10 cellular contexts compared by ENCODE assay signal in the genomic region with DNA sequence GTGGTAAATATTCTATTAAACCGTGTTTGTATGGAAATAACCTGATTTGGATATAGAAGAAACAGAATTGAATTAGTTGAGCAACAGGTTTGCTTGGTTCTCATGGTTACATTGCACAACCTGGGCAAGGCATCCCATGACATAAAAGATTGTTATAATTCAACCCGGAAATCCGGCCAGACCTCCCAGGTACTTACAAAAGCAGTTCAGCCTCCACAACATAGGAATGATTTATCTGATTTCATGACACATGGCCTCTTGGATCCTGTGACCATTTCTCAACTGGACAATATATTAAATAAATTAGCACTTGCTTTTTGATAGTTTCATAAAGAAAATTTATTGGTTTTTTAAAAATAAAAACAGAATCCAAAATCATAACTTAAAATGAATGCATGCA. TPM values are rescaled to one million over a fixed set of nuclear protein-coding genes. Genes with fewer than 3 reads are reported as not detected.
DNase-seq lines count a peak whose midpoint lies in the region; ATAC-seq and TF ChIP-seq lines count a peak whose summit lies in the region.
"Had no signal": no experiment of that assay in that cellular context is flagged by ENCODE, and none has a peak within 500 bp of the region (broad histone marks: within the 10 kb centered on the region; RNA-seq: fewer than 3 reads in every experiment).

No MANE protein-coding gene starts in this region.

- no CpG with 5 or more reads among the region's 3 CpGs for WGBS in IMR-90 (ENCODE audit: extremely low coverage in 2 of 2, insufficient read length in 1 of 2), 2 experiments
- WGBS in smooth muscle cell (ENCODE audit: low lambda C conversion rate): 80% methylated on average over 3 of the region's 3 CpGs

- H3K36me3 ChIP-seq in IMR-90 (ENCODE audit: control insufficient read depth, insufficient read depth, low read length) (no peaks in the 10 kb centered on the region), smooth muscle cell (ENCODE audit: low read depth) (no peaks in the 10 kb centered on the region)

- H4K91ac ChIP-seq in IMR-90 (ENCODE audit: insufficient read depth, low read depth, low read length): no peak overlapping the region

- H3K4me3 Mint-ChIP-seq in activated CD4-positive, alpha-beta memory T cell treated with anti-CD3 and anti-CD28 coated beads for 36 hours: no peak overlapping the region

- 0 out of 2 replicates have a peak, but pooled peaks cover 2% of the 10 kb centered on the region for H3K4me1 ChIP-seq in IMR-90 (ENCODE audit: control insufficient read depth, insufficient read depth, low read length)
- H3K4me1 ChIP-seq in smooth muscle cell (ENCODE audit: low read depth): no peaks in the 10 kb centered on the region
- H3K4me1 ChIP-seq: psoas muscle had no signal

- H3K4me1 Mint-ChIP-seq in activated CD4-positive, alpha-beta memory T cell treated with anti-CD3 and anti-CD28 coated beads for 36 hours (ENCODE audit: low read depth): peaks cover 4% of the 10 kb centered on the region

- intact Hi-C loops in IMR-90 (cut with micrococcal nuclease): no loop called here
- intact Hi-C loops in activated CD4-positive, alpha-beta memory T cell treated with anti-CD3 and anti-CD28 coated beads for 36 hours (cut with micrococcal nuclease): no loop called here

- H3F3A ChIP-seq in smooth muscle cell (ENCODE audit: low read depth): no peaks in the 10 kb centered on the region

- no peak overlapping the region for H3K56ac ChIP-seq in IMR-90 (ENCODE audit: extremely low read depth, insufficient read depth, low read length)

- no peak for TF ChIP-seq CTCF in IMR-90 (conservative IDR thresholded peaks at IDR 0.05; ENCODE audit: low read depth, low read length)
- TF ChIP-seq CTCF in smooth muscle cell (IDR thresholded peaks at IDR 0.05; ENCODE audit: borderline replicate concordance, insufficient read depth, poor library complexity, severe bottlenecking): no peak

- no peak overlapping the region for H3K23ac ChIP-seq in IMR-90 (ENCODE audit: low read depth, low read length)

- H3K9me3 Mint-ChIP-seq in activated CD4-positive, alpha-beta memory T cell treated with anti-CD3 and anti-CD28 coated beads for 36 hours: no peaks in the 10 kb centered on the region

- dilution Hi-C loops in IMR-90 (cut with HindIII; ENCODE audit: low sequenced_read_pairs, unreplicated experiment): no loop called here

- H3K9me3 ChIP-seq in IMR-90 (ENCODE audit: control insufficient read depth, insufficient read depth, low read length) (no peaks in the 10 kb centered on the region), smooth muscle cell (replicated peaks; ENCODE audit: low read depth) (no peaks in the 10 kb centered on the region)
- H3K9me3 ChIP-seq: psoas muscle had no signal

- H2BK5ac ChIP-seq in IMR-90 (ENCODE audit: low read depth, low read length, poor library complexity, severe bottlenecking): no peak overlapping the region

- H2AFZ ChIP-seq in IMR-90 (replicated peaks; ENCODE audit: low read length, poor library complexity) (no peak overlapping the region), smooth muscle cell (ENCODE audit: low read depth) (no peak overlapping the region)

- POLR2A ChIA-PET in IMR-90 (lab: Charles Lee; ENCODE audit: unreplicated experiment): interaction anchor here (0.6 kb wide), 1 partner anchor 716 kb away, joined by 10 read pairs; no protein-coding TSS in a partner anchor
- POLR2A ChIA-PET in activated CD4-positive, alpha-beta memory T cell treated with anti-CD3 and anti-CD28 coated beads for 36 hours (lab: Charles Lee): no interaction called here

- H4K8ac ChIP-seq in IMR-90 (ENCODE audit: low read depth in 2 of 2, low read length in 2 of 2): no peak overlapping the region

- no peak for DNase-seq in IMR-90
- peak; percentile 41 for DNase-seq in SKM-1 (lab: John Stamatoyannopoulos, UW; ENCODE audit: unreplicated experiment)
- peak; percentile 33 for DNase-seq in iPS-NIHi11 (ENCODE audit: low spot score)
- no peak for DNase-seq in smooth muscle cell (lab: John Stamatoyannopoulos, UW; ENCODE audit: unreplicated experiment)
- no peak for DNase-seq in activated CD4-positive, alpha-beta memory T cell treated with anti-CD3 and anti-CD28 coated beads for 36 hours
- DNase-seq in C1 segment of cervical spinal cord (lab: John Stamatoyannopoulos, UW): no peak
- DNase-seq in stimulated activated CD4-positive, alpha-beta T cell treated with anti-CD3 and anti-CD28 coated beads, Interleukin-2, amount 100 ng/mL, for 24 hours: no peak
- DNase-seq: psoas muscle, T-helper 2 cell had no signal

- no peak overlapping the region for H2BK120ac ChIP-seq in IMR-90 (ENCODE audit: low read depth, low read length)

- no peaks in the 10 kb centered on the region for H3K79me2 ChIP-seq in smooth muscle cell (ENCODE audit: low read depth)

- no peak for TF ChIP-seq RAD21 in IMR-90 (IDR thresholded peaks at IDR 0.05; ENCODE audit: low read length)

- H3K36me3 Mint-ChIP-seq in activated CD4-positive, alpha-beta memory T cell treated with anti-CD3 and anti-CD28 coated beads for 36 hours: no peaks in the 10 kb centered on the region

- no peak overlapping the region for H3K4me2 ChIP-seq in IMR-90 (ENCODE audit: low read depth, low read length)
- H3K4me2 ChIP-seq in smooth muscle cell: no peak overlapping the region

- H3K27me3 Mint-ChIP-seq in activated CD4-positive, alpha-beta memory T cell treated with anti-CD3 and anti-CD28 coated beads for 36 hours: peaks cover 2% of the 10 kb centered on the region

- no peak overlapping the region for H2BK20ac ChIP-seq in IMR-90 (ENCODE audit: low read depth, low read length)

- no peak overlapping the region for H4K5ac ChIP-seq in IMR-90 (ENCODE audit: low read depth, low read length)

- no TSS peak for BruUV-seq in IMR-90 (replicated peaks; lab: Mats Ljungman, UMichigan)

- no peak overlapping the region for H3K9ac ChIP-seq in IMR-90 (ENCODE audit: low read depth, low read length)
- no peak overlapping the region for H3K9ac ChIP-seq in smooth muscle cell (ENCODE audit: low read depth)

- no peaks in the 10 kb centered on the region for H3K9me1 ChIP-seq in IMR-90 (ENCODE audit: insufficient read depth, low read length)

- H2AK5ac ChIP-seq in IMR-90 (ENCODE audit: low read depth, low read length): no peak overlapping the region

- no peak overlapping the region for H2AK9ac ChIP-seq in IMR-90 (replicated peaks; ENCODE audit: low read depth, low read length, poor library complexity)

- ATAC-seq in IMR-90 (ENCODE audit: low read depth) (no peak), GM21515 (IDR thresholded peaks at IDR 0.05; ENCODE audit: unreplicated experiment) (no peak)
- ATAC-seq: psoas muscle had no signal

- H3K79me1 ChIP-seq in IMR-90 (ENCODE audit: low read depth in 1 of 2, low read length in 2 of 2): no peaks in the 10 kb centered on the region

- TF ChIP-seq POLR2A in IMR-90 (IDR thresholded peaks at IDR 0.05; ENCODE audit: low read depth, low read length): no peak

- CTCF ChIA-PET in IMR-90 (lab: Yijun Ruan, JAX): no interaction called here
- CTCF ChIA-PET in activated CD4-positive, alpha-beta memory T cell treated with anti-CD3 and anti-CD28 coated beads for 36 hours (lab: Charles Lee): interaction anchor here (0.7 to 0.9 kb wide), 2 partner anchors 23 to 196 kb away, joined by 3 read pairs; no protein-coding TSS in a partner anchor

- H3K27ac ChIP-seq in IMR-90 (ENCODE audit: insufficient read depth, low read length): no peak overlapping the region
- H3K27ac ChIP-seq in smooth muscle cell (ENCODE audit: low read depth): peak overlapping the region; percentile 15
- H3K27ac ChIP-seq: psoas muscle had no signal

- in situ Hi-C loops in IMR-90 (cut with MboI; ENCODE audit: low sequenced_read_pairs): no loop called here

- H3K14ac ChIP-seq in IMR-90 (replicated peaks; ENCODE audit: low read depth, low read length): no peak overlapping the region

- no peak overlapping the region for H3K18ac ChIP-seq in IMR-90 (ENCODE audit: low read depth, low read length)

- H3K27me3 ChIP-seq in IMR-90 (ENCODE audit: control insufficient read depth, insufficient read depth, low read length) (no peaks in the 10 kb centered on the region), smooth muscle cell (ENCODE audit: low read depth) (no peaks in the 10 kb centered on the region)

- H3K4me3 ChIP-seq in IMR-90 (ENCODE audit: insufficient read depth, low read depth, low read length) (no peak overlapping the region), smooth muscle cell (no peak overlapping the region)
- H3K4me3 ChIP-seq: psoas muscle had no signal

- no peak overlapping the region for H3K27ac Mint-ChIP-seq in activated CD4-positive, alpha-beta memory T cell treated with anti-CD3 and anti-CD28 coated beads for 36 hours

- H4K20me1 ChIP-seq in IMR-90 (ENCODE audit: insufficient read depth, low read length) (no peaks in the 10 kb centered on the region), smooth muscle cell (ENCODE audit: low read depth) (no peaks in the 10 kb centered on the region)

- no peak overlapping the region for H2BK15ac ChIP-seq in IMR-90 (ENCODE audit: low read depth, low read length)

- no peak overlapping the region for H3K4ac ChIP-seq in IMR-90 (ENCODE audit: low read depth, low read length)

TF ChIP-seq in IMR-90, 13 proteins besides CTCF, POLR2A, EP300 and RAD21:
- TF ChIP-seq CEBPB (IDR thresholded peaks at IDR 0.05; ENCODE audit: low read depth, low read length): peak; percentile 45; the same call in 1 of the 2 replicates
- TF ChIP-seq FOS (IDR thresholded peaks at IDR 0.05; ENCODE audit: low read depth, low read length): no peak
- no peak for TF ChIP-seq MXI1 (IDR thresholded peaks at IDR 0.05; ENCODE audit: borderline replicate concordance, low read depth, low read length)
- TF ChIP-seq RFX5 (IDR thresholded peaks at IDR 0.05; ENCODE audit: low read depth, low read length): no peak
- no peak for TF ChIP-seq NFE2L2 (IDR thresholded peaks at IDR 0.05; ENCODE audit: low read depth, low read length)

RNA-seq across cellular contexts. Expression of gene PTPN12, which starts 55.1 kb away (rescaled TPM):
- total RNA-seq in IMR-90 (2012; rRNA removed): 24.7 and 32.2 TPM in 2 replicates
- 28.7 and 31.0 TPM in 2 replicates for polyA plus RNA-seq in IMR-90 (2012; rRNA removed)
- polyA plus RNA-seq in IMR-90 (2012; cell fraction: cytosol; rRNA removed): 5.7 and 6.4 TPM in 2 replicates
- polyA plus RNA-seq in IMR-90 (2012; cell fraction: nucleus; rRNA removed; ENCODE audit: low replicate concordance): 5.1 and 67.4 TPM in 2 replicates
- 82.9 and 85.2 TPM in 2 replicates for total RNA-seq in smooth muscle cell
- polyA plus RNA-seq in smooth muscle cell: 12.3 and 20.7 TPM in 2 replicates
- total RNA-seq in activated CD4-positive, alpha-beta memory T cell treated with anti-CD3 and anti-CD28 coated beads for 36 hours: 10 to 100 TPM in 1 of 2 experiments, 1 to 10 TPM in 1; 9.6 to 12.1 TPM

Comparison
In these comparisons a context has a peak if more than half of its experiments do, and no peak if none do; other contexts are left out.
1. DNase-seq: peak in SKM-1 (single experiment) and iPS-NIHi11 (single experiment); none in IMR-90 (single experiment), smooth muscle cell (single experiment), activated CD4-positive, alpha-beta memory T cell treated with anti-CD3 and anti-CD28 coated beads for 36 hours (single experiment), C1 segment of cervical spinal cord (0 of 14) and stimulated activated CD4-positive, alpha-beta T cell treated with anti-CD3 and anti-CD28 coated beads, Interleukin-2, amount 100 ng/mL, for 24 hours (0 of 2).